ENCODE assay signal across 1 cellular context in the genomic region with DNA sequence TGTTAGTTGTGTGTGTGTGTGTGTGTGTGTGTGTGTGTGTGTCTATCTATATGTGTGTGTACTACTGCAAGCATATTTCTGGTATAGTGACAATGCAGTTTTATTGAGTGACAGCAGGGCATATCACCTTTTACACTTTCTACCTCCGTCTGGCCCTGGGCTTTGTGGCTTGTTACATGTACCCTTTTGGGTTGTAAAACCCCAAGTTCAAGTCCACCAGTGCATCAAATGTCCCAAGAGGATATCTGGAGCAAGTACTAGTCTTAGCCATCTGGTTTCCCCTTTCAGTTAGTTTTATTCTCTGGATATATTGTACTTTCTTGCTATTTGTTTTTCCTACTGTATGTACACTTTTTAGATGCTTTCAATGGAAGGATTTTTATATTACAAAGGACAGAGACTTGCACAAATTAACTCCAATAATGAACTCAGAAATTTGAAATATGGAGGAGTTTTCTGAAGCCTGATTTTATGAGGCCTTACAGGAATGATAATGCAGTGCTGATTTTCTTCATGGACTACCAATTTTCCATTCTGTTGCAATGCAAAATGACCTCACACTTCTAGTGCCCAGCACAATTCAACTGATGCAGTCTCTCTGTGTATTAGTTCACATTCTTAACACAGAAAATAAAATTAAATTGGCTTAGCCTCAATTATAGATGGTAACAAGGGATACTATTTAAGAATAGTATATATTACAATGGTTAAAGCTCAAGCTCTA.
TF ChIP-seq lines count a peak whose summit lies in the region.

No MANE protein-coding gene starts in this region.

TF ChIP-seq in H1, 55 proteins besides CTCF, POLR2A, EP300 and RAD21:
- no peak for TF ChIP-seq TBP (IDR thresholded peaks at IDR 0.05; ENCODE audit: low read depth, low read length)
- TF ChIP-seq NRF1 (IDR thresholded peaks at IDR 0.05; ENCODE audit: low read depth, low read length): no peak
- TF ChIP-seq, protein P1, sequence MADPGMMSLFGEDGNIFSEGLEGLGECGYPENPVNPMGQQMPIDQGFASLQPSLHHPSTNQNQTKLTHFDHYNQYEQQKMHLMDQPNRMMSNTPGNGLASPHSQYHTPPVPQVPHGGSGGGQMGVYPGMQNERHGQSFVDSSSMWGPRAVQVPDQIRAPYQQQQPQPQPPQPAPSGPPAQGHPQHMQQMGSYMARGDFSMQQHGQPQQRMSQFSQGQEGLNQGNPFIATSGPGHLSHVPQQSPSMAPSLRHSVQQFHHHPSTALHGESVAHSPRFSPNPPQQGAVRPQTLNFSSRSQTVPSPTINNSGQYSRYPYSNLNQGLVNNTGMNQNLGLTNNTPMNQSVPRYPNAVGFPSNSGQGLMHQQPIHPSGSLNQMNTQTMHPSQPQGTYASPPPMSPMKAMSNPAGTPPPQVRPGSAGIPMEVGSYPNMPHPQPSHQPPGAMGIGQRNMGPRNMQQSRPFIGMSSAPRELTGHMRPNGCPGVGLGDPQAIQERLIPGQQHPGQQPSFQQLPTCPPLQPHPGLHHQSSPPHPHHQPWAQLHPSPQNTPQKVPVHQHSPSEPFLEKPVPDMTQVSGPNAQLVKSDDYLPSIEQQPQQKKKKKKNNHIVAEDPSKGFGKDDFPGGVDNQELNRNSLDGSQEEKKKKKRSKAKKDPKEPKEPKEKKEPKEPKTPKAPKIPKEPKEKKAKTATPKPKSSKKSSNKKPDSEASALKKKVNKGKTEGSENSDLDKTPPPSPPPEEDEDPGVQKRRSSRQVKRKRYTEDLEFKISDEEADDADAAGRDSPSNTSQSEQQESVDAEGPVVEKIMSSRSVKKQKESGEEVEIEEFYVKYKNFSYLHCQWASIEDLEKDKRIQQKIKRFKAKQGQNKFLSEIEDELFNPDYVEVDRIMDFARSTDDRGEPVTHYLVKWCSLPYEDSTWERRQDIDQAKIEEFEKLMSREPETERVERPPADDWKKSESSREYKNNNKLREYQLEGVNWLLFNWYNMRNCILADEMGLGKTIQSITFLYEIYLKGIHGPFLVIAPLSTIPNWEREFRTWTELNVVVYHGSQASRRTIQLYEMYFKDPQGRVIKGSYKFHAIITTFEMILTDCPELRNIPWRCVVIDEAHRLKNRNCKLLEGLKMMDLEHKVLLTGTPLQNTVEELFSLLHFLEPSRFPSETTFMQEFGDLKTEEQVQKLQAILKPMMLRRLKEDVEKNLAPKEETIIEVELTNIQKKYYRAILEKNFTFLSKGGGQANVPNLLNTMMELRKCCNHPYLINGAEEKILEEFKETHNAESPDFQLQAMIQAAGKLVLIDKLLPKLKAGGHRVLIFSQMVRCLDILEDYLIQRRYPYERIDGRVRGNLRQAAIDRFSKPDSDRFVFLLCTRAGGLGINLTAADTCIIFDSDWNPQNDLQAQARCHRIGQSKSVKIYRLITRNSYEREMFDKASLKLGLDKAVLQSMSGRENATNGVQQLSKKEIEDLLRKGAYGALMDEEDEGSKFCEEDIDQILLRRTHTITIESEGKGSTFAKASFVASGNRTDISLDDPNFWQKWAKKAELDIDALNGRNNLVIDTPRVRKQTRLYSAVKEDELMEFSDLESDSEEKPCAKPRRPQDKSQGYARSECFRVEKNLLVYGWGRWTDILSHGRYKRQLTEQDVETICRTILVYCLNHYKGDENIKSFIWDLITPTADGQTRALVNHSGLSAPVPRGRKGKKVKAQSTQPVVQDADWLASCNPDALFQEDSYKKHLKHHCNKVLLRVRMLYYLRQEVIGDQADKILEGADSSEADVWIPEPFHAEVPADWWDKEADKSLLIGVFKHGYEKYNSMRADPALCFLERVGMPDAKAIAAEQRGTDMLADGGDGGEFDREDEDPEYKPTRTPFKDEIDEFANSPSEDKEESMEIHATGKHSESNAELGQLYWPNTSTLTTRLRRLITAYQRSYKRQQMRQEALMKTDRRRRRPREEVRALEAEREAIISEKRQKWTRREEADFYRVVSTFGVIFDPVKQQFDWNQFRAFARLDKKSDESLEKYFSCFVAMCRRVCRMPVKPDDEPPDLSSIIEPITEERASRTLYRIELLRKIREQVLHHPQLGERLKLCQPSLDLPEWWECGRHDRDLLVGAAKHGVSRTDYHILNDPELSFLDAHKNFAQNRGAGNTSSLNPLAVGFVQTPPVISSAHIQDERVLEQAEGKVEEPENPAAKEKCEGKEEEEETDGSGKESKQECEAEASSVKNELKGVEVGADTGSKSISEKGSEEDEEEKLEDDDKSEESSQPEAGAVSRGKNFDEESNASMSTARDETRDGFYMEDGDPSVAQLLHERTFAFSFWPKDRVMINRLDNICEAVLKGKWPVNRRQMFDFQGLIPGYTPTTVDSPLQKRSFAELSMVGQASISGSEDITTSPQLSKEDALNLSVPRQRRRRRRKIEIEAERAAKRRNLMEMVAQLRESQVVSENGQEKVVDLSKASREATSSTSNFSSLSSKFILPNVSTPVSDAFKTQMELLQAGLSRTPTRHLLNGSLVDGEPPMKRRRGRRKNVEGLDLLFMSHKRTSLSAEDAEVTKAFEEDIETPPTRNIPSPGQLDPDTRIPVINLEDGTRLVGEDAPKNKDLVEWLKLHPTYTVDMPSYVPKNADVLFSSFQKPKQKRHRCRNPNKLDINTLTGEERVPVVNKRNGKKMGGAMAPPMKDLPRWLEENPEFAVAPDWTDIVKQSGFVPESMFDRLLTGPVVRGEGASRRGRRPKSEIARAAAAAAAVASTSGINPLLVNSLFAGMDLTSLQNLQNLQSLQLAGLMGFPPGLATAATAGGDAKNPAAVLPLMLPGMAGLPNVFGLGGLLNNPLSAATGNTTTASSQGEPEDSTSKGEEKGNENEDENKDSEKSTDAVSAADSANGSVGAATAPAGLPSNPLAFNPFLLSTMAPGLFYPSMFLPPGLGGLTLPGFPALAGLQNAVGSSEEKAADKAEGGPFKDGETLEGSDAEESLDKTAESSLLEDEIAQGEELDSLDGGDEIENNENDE (IDR thresholded peaks at IDR 0.05; ENCODE audit: insufficient replicate concordance, low read length): no peak
TF ChIP-seq in H1: peak in this region for 0.
